1 cellular context compared by ENCODE assay signal in genomic region chr2:144522741-144523605, GRCh38.
TF ChIP-seq lines count a peak whose summit lies in the region.

No MANE protein-coding gene starts in this region.

TF ChIP-seq in K562, 482 proteins besides CTCF, POLR2A, EP300 and RAD21 (continued from another document):
- TF ChIP-seq MGA (IDR thresholded peaks at IDR 0.05) = no peak
